In genomic region chr10:92550924-92551323, GRCh38 we compare ENCODE assay signal across 16 cellular contexts.
"Had no signal": no experiment of that assay in that cellular context is flagged by ENCODE, and none has a peak within 500 bp of the region (broad histone marks: within the 10 kb centered on the region; RNA-seq: fewer than 3 reads in every experiment).

No MANE protein-coding gene starts in this region.

- H3K9me3 ChIP-seq: testis had no signal

- H3K4me1 Mint-ChIP-seq: activated naive CD8-positive, alpha-beta T cell treated with anti-CD3 and anti-CD28 coated beads, Interleukin-2, amount 10 ng/mL, durations not matched to agents 7 days and 5 days; brain had no signal

- H3K27me3 Mint-ChIP-seq: activated CD4-positive, alpha-beta T cell treated with anti-CD3 and anti-CD28 coated beads, Interleukin-2, amount 10 ng/mL, durations not matched to agents 24 days and 14 days; activated naive CD8-positive, alpha-beta T cell treated with anti-CD3 and anti-CD28 coated beads, Interleukin-2, amount 10 ng/mL, durations not matched to agents 7 days and 5 days; brain; memory B cell; naive thymus-derived CD4-positive, alpha-beta T cell had no signal

- H3K27me3 ChIP-seq: left lung, neutrophil, stomach, testis, upper lobe of right lung had no signal

- H3K4me3 ChIP-seq: left lung, mucosa of descending colon, stomach, testis, upper lobe of right lung had no signal

- H3K27ac Mint-ChIP-seq: activated CD4-positive, alpha-beta T cell treated with anti-CD3 and anti-CD28 coated beads, Interleukin-2, amount 10 ng/mL, durations not matched to agents 24 days and 14 days; activated naive CD8-positive, alpha-beta T cell treated with anti-CD3 and anti-CD28 coated beads, Interleukin-2, amount 10 ng/mL, durations not matched to agents 7 days and 5 days; brain; memory B cell; naive thymus-derived CD4-positive, alpha-beta T cell; T-helper 2 cell treated with Interferon-gamma antibody and Interleukin-4, amounts not matched to agents 5 μg/mL and 100 μg/mL, for 36 hours had no signal

- H3K4me3 Mint-ChIP-seq: activated CD4-positive, alpha-beta T cell treated with anti-CD3 and anti-CD28 coated beads, Interleukin-2, amount 10 ng/mL, durations not matched to agents 24 days and 14 days; activated naive CD8-positive, alpha-beta T cell treated with anti-CD3 and anti-CD28 coated beads, Interleukin-2, amount 10 ng/mL, durations not matched to agents 7 days and 5 days; brain; memory B cell; naive thymus-derived CD4-positive, alpha-beta T cell; T-helper 2 cell treated with Interferon-gamma antibody and Interleukin-4, amounts not matched to agents 5 μg/mL and 100 μg/mL, for 36 hours had no signal

- ATAC-seq: left lung; mucosa of descending colon; naive thymus-derived CD4-positive, alpha-beta T cell; upper lobe of right lung had no signal

- DNase-seq: activated CD4-positive, alpha-beta T cell treated with anti-CD3 and anti-CD28 coated beads, Interleukin-2, amount 10 ng/mL, durations not matched to agents 24 days and 14 days; activated CD4-positive, CD25-positive, alpha-beta regulatory T cell; activated naive CD4-positive, alpha-beta T cell; activated naive CD8-positive, alpha-beta T cell treated with anti-CD3 and anti-CD28 coated beads, Interleukin-2, amount 10 ng/mL, durations not matched to agents 7 days and 5 days; hippocampal formation; left lung; mucosa of descending colon; naive thymus-derived CD4-positive, alpha-beta T cell; stimulated activated CD4-positive, alpha-beta T cell treated with anti-CD3 and anti-CD28 coated beads, Interleukin-1b, Interleukin-23, amount 100 ng/mL, for 48 hours; stomach; testis; upper lobe of right lung had no signal
